ENCODE assay signal across 16 cellular contexts in the genomic region with DNA sequence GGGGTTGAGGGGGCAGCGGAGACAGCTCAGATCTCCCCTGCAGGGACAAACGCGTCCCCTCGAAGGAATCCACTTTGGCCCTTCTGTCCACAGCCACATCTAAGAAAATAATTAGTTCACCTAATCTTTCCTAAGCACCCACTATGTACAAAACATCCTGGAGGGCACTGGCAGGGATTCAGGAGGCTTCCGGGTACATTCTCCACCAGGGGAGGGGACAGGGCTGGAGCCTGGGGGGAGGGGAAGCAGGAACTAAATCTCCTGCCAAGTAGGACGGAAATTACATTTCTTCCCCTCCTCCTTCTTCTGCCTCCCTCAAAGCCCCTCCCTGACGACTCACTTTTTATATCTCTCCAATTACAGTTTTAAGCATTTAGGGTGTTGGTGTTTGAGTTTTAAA.
DNase-seq lines count a peak whose midpoint lies in the region; ATAC-seq and TF ChIP-seq lines count a peak whose summit lies in the region.
"Had no signal": no experiment of that assay in that cellular context is flagged by ENCODE, and none has a peak within 500 bp of the region (broad histone marks: within the 10 kb centered on the region; RNA-seq: fewer than 3 reads in every experiment).

No MANE protein-coding gene starts in this region.

- H3K4me3 ChIP-seq in breast epithelium, result no peak overlapping the region
- H3K4me3 ChIP-seq: thoracic aorta had no signal

- TF ChIP-seq POLR2A in breast epithelium (IDR thresholded peaks at IDR 0.05), result no peak

- H3K27me3 ChIP-seq in breast epithelium, result peaks cover 0 to 51% of the 10 kb centered on the region in 2 donors

- peak overlapping the region; percentile 78 to 83 (median 83) for H3K27ac Mint-ChIP-seq in nephron
- H3K27ac Mint-ChIP-seq: activated B cell treated with CpG ODN at 0.5 μM for 24 hours; activated CD8-positive, alpha-beta memory T cell treated with anti-CD3 and anti-CD28 coated beads, Interleukin-2, amount 10 ng/mL, durations not matched to agents 7 days and 5 days; CD4-positive, CD25-positive, alpha-beta regulatory T cell had no signal

- peaks cover 0 to 6% of the 10 kb centered on the region in 2 donors for H3K4me1 ChIP-seq in breast epithelium

- H3K9me3 Mint-ChIP-seq in nephron, result peaks cover 12% of the 10 kb centered on the region
- H3K9me3 Mint-ChIP-seq: activated B cell treated with CpG ODN at 0.5 μM for 24 hours; CD4-positive, CD25-positive, alpha-beta regulatory T cell had no signal

- peaks cover 41% of the 10 kb centered on the region for H3K4me1 Mint-ChIP-seq in nephron

- H3K36me3 ChIP-seq in breast epithelium, result no peaks in the 10 kb centered on the region
- H3K36me3 ChIP-seq: thoracic aorta had no signal

- no peaks in the 10 kb centered on the region for H3K36me3 Mint-ChIP-seq in nephron (ENCODE audit: low read depth)
- H3K36me3 Mint-ChIP-seq: brain; CD4-positive, CD25-positive, alpha-beta regulatory T cell had no signal

- H3K4me3 Mint-ChIP-seq in nephron, result no peak overlapping the region
- H3K4me3 Mint-ChIP-seq: activated B cell treated with CpG ODN at 0.5 μM for 24 hours; activated CD8-positive, alpha-beta memory T cell treated with anti-CD3 and anti-CD28 coated beads, Interleukin-2, amount 10 ng/mL, durations not matched to agents 7 days and 5 days; brain; CD4-positive, CD25-positive, alpha-beta regulatory T cell had no signal

- peak; percentile 43 for DNase-seq in COR-L47 (lab: John Stamatoyannopoulos, UW)
- DNase-seq in NCI-H2029 (lab: John Stamatoyannopoulos, UW), result peak; percentile 27
- no peak for DNase-seq in breast epithelium (ENCODE audit: low spot score in 2 of 2)
- DNase-seq in OCI-M2 (lab: John Stamatoyannopoulos, UW; ENCODE audit: unreplicated experiment), result no peak
- no peak for DNase-seq in T-helper 1 cell
- DNase-seq: activated B cell treated with CpG ODN at 0.5 μM for 24 hours; activated CD8-positive, alpha-beta memory T cell treated with anti-CD3 and anti-CD28 coated beads, Interleukin-2, amount 10 ng/mL, durations not matched to agents 7 days and 5 days; activated naive CD4-positive, alpha-beta T cell; CD4-positive, CD25-positive, alpha-beta regulatory T cell; GDM1; NCI-H187 treated with DMSO at 0.1 percent for 48 hours had no signal

- H3K27me3 Mint-ChIP-seq in nephron (ENCODE audit: low read depth), result no peaks in the 10 kb centered on the region
- H3K27me3 Mint-ChIP-seq: CD4-positive, CD25-positive, alpha-beta regulatory T cell had no signal

- peak overlapping the region; percentile 55 for H3K27ac ChIP-seq in breast epithelium
- H3K27ac ChIP-seq: thoracic aorta had no signal

- no peak for TF ChIP-seq CTCF in breast epithelium (IDR thresholded peaks at IDR 0.05)
- TF ChIP-seq CTCF in nephron (IDR thresholded peaks at IDR 0.05; ENCODE audit: unreplicated experiment in 3 of 3), result no peak

- H3K9me3 ChIP-seq in breast epithelium, result no peaks in the 10 kb centered on the region
- H3K9me3 ChIP-seq: thoracic aorta had no signal

- ATAC-seq in GM21526 (IDR thresholded peaks at IDR 0.05; ENCODE audit: low FRiP score, unreplicated experiment), result no peak
- no peak for ATAC-seq in GM18870 (IDR thresholded peaks at IDR 0.05; ENCODE audit: unreplicated experiment)
- ATAC-seq: activated CD8-positive, alpha-beta memory T cell treated with anti-CD3 and anti-CD28 coated beads, Interleukin-2, amount 10 ng/mL, durations not matched to agents 7 days and 5 days had no signal

- intact Hi-C loops in breast epithelium (cut with DNase I; ENCODE audit: low total_unique reads), result no loop called here

Comparison
In these comparisons a context has a peak if more than half of its experiments do, and no peak if none do; other contexts are left out.
1. DNase-seq: peak in COR-L47 (single experiment) and NCI-H2029 (single experiment); none in breast epithelium (0 of 2), OCI-M2 (single experiment) and T-helper 1 cell (0 of 5).